In genomic region chr3:69745503-69745902, GRCh38 we compare ENCODE assay signal across 20 cellular contexts.
"Had no signal": no experiment of that assay in that cellular context is flagged by ENCODE, and none has a peak within 500 bp of the region (broad histone marks: within the 10 kb centered on the region; RNA-seq: fewer than 3 reads in every experiment).

No MANE protein-coding gene starts in this region.

- H3K4me3 ChIP-seq: adrenal gland, lower lobe of right lung, neural progenitor cell had no signal

- H3K9me3 ChIP-seq: adrenal gland, lower lobe of right lung had no signal

- DNase-seq: activated CD4-positive, alpha-beta T cell treated with anti-CD3 and anti-CD28 coated beads for 1 hour; activated CD4-positive, alpha-beta T cell treated with anti-CD3 and anti-CD28 coated beads, Interleukin-2, amount 50 U/mL, for 4 hours; activated naive CD4-positive, alpha-beta T cell treated with anti-CD3 and anti-CD28 coated beads, Interleukin-2, amount 10 ng/mL, durations not matched to agents 7 days and 5 days; adrenal gland; cortex of kidney; effector CD4-positive, alpha-beta T cell; foreskin keratinocyte; head of caudate nucleus; immature natural killer cell; lower lobe of right lung; midbrain; naive B cell; retina; stimulated activated CD4-positive, alpha-beta T cell treated with anti-CD3 and anti-CD28 coated beads, Interleukin-15, amount 100 ng/mL, for 24 hours; stimulated activated CD4-positive, alpha-beta T cell treated with anti-CD3 and anti-CD28 coated beads, Interleukin-4, amount 100 ng/mL, for 1 hour; stimulated activated naive B cell treated with anti-CD40 and anti-IgM and Interleukin-4, amounts not matched to agents 10 μg/mL and 1 μg/mL and 100 μg/mL, for 72 hours; T1000 had no signal

- H3K9me3 Mint-ChIP-seq: activated naive CD4-positive, alpha-beta T cell treated with anti-CD3 and anti-CD28 coated beads, Interleukin-2, amount 10 ng/mL, durations not matched to agents 7 days and 5 days; central memory CD8-positive, alpha-beta T cell; neural progenitor cell; stimulated activated naive B cell treated with anti-CD40 and anti-IgM and Interleukin-4, amounts not matched to agents 10 μg/mL and 1 μg/mL and 100 μg/mL, for 72 hours had no signal

- H3K27ac Mint-ChIP-seq: activated naive CD4-positive, alpha-beta T cell treated with anti-CD3 and anti-CD28 coated beads, Interleukin-2, amount 10 ng/mL, durations not matched to agents 7 days and 5 days; naive B cell; neural progenitor cell; stimulated activated naive B cell treated with anti-CD40 and anti-IgM and Interleukin-4, amounts not matched to agents 10 μg/mL and 1 μg/mL and 100 μg/mL, for 72 hours had no signal

- H3K4me1 ChIP-seq: foreskin keratinocyte, neural progenitor cell had no signal

- H3K27ac ChIP-seq: foreskin keratinocyte, neural progenitor cell, parathyroid adenoma had no signal

- H3K27me3 ChIP-seq: adrenal gland, foreskin keratinocyte had no signal

- H3K36me3 Mint-ChIP-seq: activated naive CD4-positive, alpha-beta T cell treated with anti-CD3 and anti-CD28 coated beads, Interleukin-2, amount 10 ng/mL, durations not matched to agents 7 days and 5 days; immature natural killer cell; neural progenitor cell; stimulated activated naive B cell treated with anti-CD40 and anti-IgM and Interleukin-4, amounts not matched to agents 10 μg/mL and 1 μg/mL and 100 μg/mL, for 72 hours had no signal

- H3K4me1 Mint-ChIP-seq: activated naive CD4-positive, alpha-beta T cell treated with anti-CD3 and anti-CD28 coated beads, Interleukin-2, amount 10 ng/mL, durations not matched to agents 7 days and 5 days; central memory CD8-positive, alpha-beta T cell had no signal

- H3K4me3 Mint-ChIP-seq: activated naive CD4-positive, alpha-beta T cell treated with anti-CD3 and anti-CD28 coated beads, Interleukin-2, amount 10 ng/mL, durations not matched to agents 7 days and 5 days; central memory CD8-positive, alpha-beta T cell; immature natural killer cell; naive B cell; neural progenitor cell; stimulated activated naive B cell treated with anti-CD40 and anti-IgM and Interleukin-4, amounts not matched to agents 10 μg/mL and 1 μg/mL and 100 μg/mL, for 72 hours had no signal

- H3K36me3 ChIP-seq: adrenal gland, lower lobe of right lung, neural progenitor cell had no signal

- ATAC-seq: foreskin keratinocyte; lower lobe of right lung; stimulated activated naive B cell treated with anti-CD40 and anti-IgM and Interleukin-4, amounts not matched to agents 10 μg/mL and 1 μg/mL and 100 μg/mL, for 72 hours had no signal

- H3K9ac ChIP-seq: neural progenitor cell, parathyroid adenoma had no signal
